Comparison of ENCODE assay signal across 9 cellular contexts in the genomic region with DNA sequence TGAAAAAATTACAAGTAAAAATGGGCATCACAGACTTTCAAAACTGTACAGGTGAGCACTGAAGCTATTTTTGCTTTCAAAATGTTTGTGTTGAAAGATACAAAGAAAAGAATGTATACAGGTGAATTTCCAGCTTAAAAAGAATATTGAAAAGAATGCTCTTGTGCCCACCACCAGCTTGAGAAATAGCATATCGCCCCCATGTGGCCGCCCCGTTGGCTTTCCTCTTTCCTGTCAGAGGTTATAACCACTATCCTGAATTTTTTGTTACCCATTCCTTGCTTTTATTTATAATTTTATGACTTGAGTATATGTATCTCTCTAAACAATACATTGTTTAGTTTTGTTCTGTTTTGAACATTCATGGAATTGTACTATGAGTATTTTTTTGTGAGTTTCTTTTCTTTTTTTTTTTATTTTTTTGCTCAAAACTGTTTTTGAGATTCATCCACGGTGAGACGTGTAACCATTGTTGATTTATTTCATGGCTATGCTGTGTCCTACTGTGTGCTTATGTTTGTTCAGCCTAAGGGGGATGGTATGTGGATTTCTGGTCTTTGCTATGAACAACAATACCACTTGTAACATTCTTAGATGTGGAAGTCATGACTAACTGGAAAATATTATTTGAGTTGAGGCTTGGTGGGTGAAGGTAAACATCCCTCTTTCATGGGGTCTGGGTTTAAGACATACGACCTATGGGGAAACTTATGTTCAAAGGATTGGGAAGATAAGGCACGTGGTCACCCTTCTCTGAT. TPM values are rescaled to one million over a fixed set of nuclear protein-coding genes. Genes with fewer than 3 reads are reported as not detected.
A peak's percentile ranks its signal among the peaks of the same experiment; 100 is the strongest.
DNase-seq lines count a peak whose midpoint lies in the region; ATAC-seq and TF ChIP-seq lines count a peak whose summit lies in the region.
"Had no signal": no experiment of that assay in that cellular context is flagged by ENCODE, and none has a peak within 500 bp of the region (broad histone marks: within the 10 kb centered on the region; RNA-seq: fewer than 3 reads in every experiment).

No MANE protein-coding gene starts in this region.

- ATAC-seq in Right ventricle myocardium inferior = no peak

- no peak overlapping the region for H3K4me3 ChIP-seq in HFF-Myc (replicated peaks; ENCODE audit: low read depth, low read length)
- H3K4me3 ChIP-seq: BLaER1 had no signal

- intact Hi-C loops in Right ventricle myocardium inferior (cut with DNase I) = no loop called here

- DNase-seq in DMS79 treated with DMSO at 0.1 percent for 48 hours (lab: John Stamatoyannopoulos, UW) (peak; percentile 2), DMS79 (lab: John Stamatoyannopoulos, UW) (no peak), HFF-Myc (ENCODE audit: extremely low read depth, low read depth) (no peak), SW480 (ENCODE audit: low spot score) (peak; percentile 9), left kidney (ENCODE audit: low read depth, low spot score) (peak; percentile 42), NOMO-1 treated with dmso at 0.1 percent for 144 hours (lab: John Stamatoyannopoulos, UW; ENCODE audit: unreplicated experiment) (no peak), Right ventricle myocardium inferior (ENCODE audit: missing footprints) (no peak), inferior parietal cortex (ENCODE audit: extremely low spot score) (no peak)

- TF ChIP-seq CTCF in HFF-Myc (IDR thresholded peaks at IDR 0.05; ENCODE audit: low read depth, low read length, missing control alignments) = peak; percentile 61

RNA-seq across cellular contexts. Expression of gene TRPM8, which starts 11.6 kb away (rescaled TPM):
- total RNA-seq in Right ventricle myocardium inferior = not detected

Comparison
In these comparisons a context has a peak if more than half of its experiments do, and no peak if none do; other contexts are left out.
1. DNase-seq: peak in DMS79 treated with DMSO at 0.1 percent for 48 hours (single experiment), SW480 (single experiment) and left kidney (single experiment); none in DMS79 (single experiment), HFF-Myc (single experiment), NOMO-1 treated with dmso at 0.1 percent for 144 hours (single experiment), Right ventricle myocardium inferior (single experiment) and inferior parietal cortex (single experiment).